1 cellular context compared by ENCODE assay signal in genomic region chr1:921011-921837, GRCh38.
A peak's percentile ranks its signal among the peaks of the same experiment; 100 is the strongest.
TF ChIP-seq lines count a peak whose summit lies in the region.

No MANE protein-coding gene starts in this region.

TF ChIP-seq in K562, 482 proteins besides CTCF, POLR2A, EP300 and RAD21 (continued from another document and continues in another):
- TF ChIP-seq CHD7 (IDR thresholded peaks at IDR 0.05; ENCODE audit: low read depth, low read length) = no peak
- no peak for TF ChIP-seq BRCA1 (IDR thresholded peaks at IDR 0.05)
- TF ChIP-seq BRCA1 (CRISPR knock-in tag; IDR thresholded peaks at IDR 0.05) = no peak
- TF ChIP-seq TOE1 (IDR thresholded peaks at IDR 0.05; ENCODE audit: borderline replicate concordance) = peak; percentile 92
- no peak for TF ChIP-seq TOE1 (CRISPR knock-in tag; IDR thresholded peaks at IDR 0.05; ENCODE audit: borderline replicate concordance, low read depth)
- TF ChIP-seq POLR2AphosphoS2 (IDR thresholded peaks at IDR 0.05; ENCODE audit: low read length) = no peak
- no peak for TF ChIP-seq TEAD2 (tag; IDR thresholded peaks at IDR 0.05)
- TF ChIP-seq VEZF1 (CRISPR knock-in tag; IDR thresholded peaks at IDR 0.05) = peak; percentile 97
- no peak for TF ChIP-seq DLX4 (CRISPR knock-in tag; IDR thresholded peaks at IDR 0.05)
- TF ChIP-seq, protein P1, sequence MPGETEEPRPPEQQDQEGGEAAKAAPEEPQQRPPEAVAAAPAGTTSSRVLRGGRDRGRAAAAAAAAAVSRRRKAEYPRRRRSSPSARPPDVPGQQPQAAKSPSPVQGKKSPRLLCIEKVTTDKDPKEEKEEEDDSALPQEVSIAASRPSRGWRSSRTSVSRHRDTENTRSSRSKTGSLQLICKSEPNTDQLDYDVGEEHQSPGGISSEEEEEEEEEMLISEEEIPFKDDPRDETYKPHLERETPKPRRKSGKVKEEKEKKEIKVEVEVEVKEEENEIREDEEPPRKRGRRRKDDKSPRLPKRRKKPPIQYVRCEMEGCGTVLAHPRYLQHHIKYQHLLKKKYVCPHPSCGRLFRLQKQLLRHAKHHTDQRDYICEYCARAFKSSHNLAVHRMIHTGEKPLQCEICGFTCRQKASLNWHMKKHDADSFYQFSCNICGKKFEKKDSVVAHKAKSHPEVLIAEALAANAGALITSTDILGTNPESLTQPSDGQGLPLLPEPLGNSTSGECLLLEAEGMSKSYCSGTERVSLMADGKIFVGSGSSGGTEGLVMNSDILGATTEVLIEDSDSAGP (CRISPR knock-in tag; IDR thresholded peaks at IDR 0.05) = peak; percentile 63; the same call in 1 of the 2 replicates
- TF ChIP-seq SIN3B (IDR thresholded peaks at IDR 0.05; ENCODE audit: low read depth) = no peak
- TF ChIP-seq TCF3 (CRISPR knock-in tag; IDR thresholded peaks at IDR 0.05) = no peak
- peak; percentile 80 for TF ChIP-seq CREM (IDR thresholded peaks at IDR 0.05; ENCODE audit: low read depth)
- TF ChIP-seq ZSCAN32 (CRISPR knock-in tag; IDR thresholded peaks at IDR 0.05) = no peak
- TF ChIP-seq ZNF197 (CRISPR knock-in tag; IDR thresholded peaks at IDR 0.05; ENCODE audit: low read depth) = no peak
- TF ChIP-seq SMAD4 (CRISPR knock-in tag; conservative IDR thresholded peaks at IDR 0.05) = peak; percentile 98
- no peak for TF ChIP-seq ZNF311 (CRISPR knock-in tag; IDR thresholded peaks at IDR 0.05)
- TF ChIP-seq U2AF1 (optimal IDR thresholded peaks at IDR 0.05; ENCODE audit: low read depth, low read length) = no peak
- peak; percentile 93 for TF ChIP-seq RBM22 (IDR thresholded peaks at IDR 0.05; ENCODE audit: low read depth, low read length, poor library complexity, severe bottlenecking)
- no peak for TF ChIP-seq HBP1 (CRISPR knock-in tag; IDR thresholded peaks at IDR 0.05)
- no peak for TF ChIP-seq MEF2A (IDR thresholded peaks at IDR 0.05; ENCODE audit: control insufficient read depth, low read depth, low read length)
- TF ChIP-seq SIRT6 (IDR thresholded peaks at IDR 0.05; ENCODE audit: low read depth, low read length) = no peak
- no peak for TF ChIP-seq HDAC3 (IDR thresholded peaks at IDR 0.05; ENCODE audit: borderline replicate concordance, partially characterized antibody)
- no peak for TF ChIP-seq SRSF3 (IDR thresholded peaks at IDR 0.05; ENCODE audit: insufficient read depth, low read length)
- no peak for TF ChIP-seq ZNF584 (CRISPR knock-in tag; IDR thresholded peaks at IDR 0.05; ENCODE audit: low read depth)
- no peak for TF ChIP-seq DNMT1 (IDR thresholded peaks at IDR 0.05)
- TF ChIP-seq NFIX (CRISPR knock-in tag; IDR thresholded peaks at IDR 0.05; ENCODE audit: low read depth) = no peak
- TF ChIP-seq, protein P2, sequence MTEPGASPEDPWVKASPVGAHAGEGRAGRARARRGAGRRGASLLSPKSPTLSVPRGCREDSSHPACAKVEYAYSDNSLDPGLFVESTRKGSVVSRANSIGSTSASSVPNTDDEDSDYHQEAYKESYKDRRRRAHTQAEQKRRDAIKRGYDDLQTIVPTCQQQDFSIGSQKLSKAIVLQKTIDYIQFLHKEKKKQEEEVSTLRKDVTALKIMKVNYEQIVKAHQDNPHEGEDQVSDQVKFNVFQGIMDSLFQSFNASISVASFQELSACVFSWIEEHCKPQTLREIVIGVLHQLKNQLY (CRISPR knock-in tag; conservative IDR thresholded peaks at IDR 0.05) = no peak
- TF ChIP-seq, protein P3, sequence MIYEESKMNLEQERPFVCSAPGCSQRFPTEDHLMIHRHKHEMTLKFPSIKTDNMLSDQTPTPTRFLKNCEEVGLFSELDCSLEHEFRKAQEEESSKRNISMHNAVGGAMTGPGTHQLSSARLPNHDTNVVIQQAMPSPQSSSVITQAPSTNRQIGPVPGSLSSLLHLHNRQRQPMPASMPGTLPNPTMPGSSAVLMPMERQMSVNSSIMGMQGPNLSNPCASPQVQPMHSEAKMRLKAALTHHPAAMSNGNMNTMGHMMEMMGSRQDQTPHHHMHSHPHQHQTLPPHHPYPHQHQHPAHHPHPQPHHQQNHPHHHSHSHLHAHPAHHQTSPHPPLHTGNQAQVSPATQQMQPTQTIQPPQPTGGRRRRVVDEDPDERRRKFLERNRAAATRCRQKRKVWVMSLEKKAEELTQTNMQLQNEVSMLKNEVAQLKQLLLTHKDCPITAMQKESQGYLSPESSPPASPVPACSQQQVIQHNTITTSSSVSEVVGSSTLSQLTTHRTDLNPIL (CRISPR knock-in tag; IDR thresholded peaks at IDR 0.05) = no peak
- TF ChIP-seq BRF1 (IDR thresholded peaks at IDR 0.05; ENCODE audit: borderline replicate concordance, extremely low read depth, insufficient read length) = no peak
- peak in 1 of 2 experiments; percentile 57 for TF ChIP-seq E2F6 (IDR thresholded peaks at IDR 0.05; ENCODE audit: borderline replicate concordance in 1 of 2, extremely low read depth in 1 of 2, insufficient read depth in 1 of 2, insufficient read length in 1 of 2, low read depth in 1 of 2, low read length in 1 of 2, poor library complexity in 1 of 2, severe bottlenecking in 1 of 2)
- no peak for TF ChIP-seq TCFL5 (CRISPR knock-in tag; conservative IDR thresholded peaks at IDR 0.05)
- TF ChIP-seq FOSL1 (tag; conservative IDR thresholded peaks at IDR 0.05) = no peak
- TF ChIP-seq ZKSCAN1 (IDR thresholded peaks at IDR 0.05; ENCODE audit: low read depth, low read length) = peak; percentile 53; the same call in 1 of the 2 replicates
- TF ChIP-seq NR2F6 (CRISPR knock-in tag; IDR thresholded peaks at IDR 0.05) = no peak
- peak; percentile 93; the same call in 1 of the 2 replicates for TF ChIP-seq XRCC5 (IDR thresholded peaks at IDR 0.05; ENCODE audit: low read depth, low read length)
- no peak for TF ChIP-seq BRD4 (IDR thresholded peaks at IDR 0.05)
- no peak for TF ChIP-seq ZNF830 (CRISPR knock-in tag; IDR thresholded peaks at IDR 0.05)
- TF ChIP-seq NCOR1 (IDR thresholded peaks at IDR 0.05) = no peak; the same call in 1 of the 2 replicates
- TF ChIP-seq NFYB (IDR thresholded peaks at IDR 0.05; ENCODE audit: extremely low read depth, insufficient read length) = no peak
- TF ChIP-seq HNRNPLL (IDR thresholded peaks at IDR 0.05; ENCODE audit: low read depth, low read length, poor library complexity, severe bottlenecking) = peak; percentile 54
- TF ChIP-seq SIX5 (IDR thresholded peaks at IDR 0.05; ENCODE audit: borderline replicate concordance in 1 of 2, insufficient read depth in 1 of 2, low read depth in 1 of 2, low read length in 2 of 2) = no peak; a peak in 1 of 4 replicates
- no peak for TF ChIP-seq ZNF551 (CRISPR knock-in tag; IDR thresholded peaks at IDR 0.05)
- TF ChIP-seq ZNF217 (CRISPR knock-in tag; IDR thresholded peaks at IDR 0.05) = no peak
- no peak for TF ChIP-seq ZNF778 (CRISPR knock-in tag; IDR thresholded peaks at IDR 0.05)
- no peak for TF ChIP-seq STAT5B (CRISPR knock-in tag; IDR thresholded peaks at IDR 0.05)
- peak; percentile 50; the same call in 1 of the 2 replicates for TF ChIP-seq MYC (IDR thresholded peaks at IDR 0.05; ENCODE audit: low read depth, low read length)
- TF ChIP-seq MYC (CRISPR knock-in tag; IDR thresholded peaks at IDR 0.05; ENCODE audit: borderline replicate concordance, low read depth) = no peak
- TF ChIP-seq MCM5 (IDR thresholded peaks at IDR 0.05; ENCODE audit: low read depth) = no peak
